ENCODE assay signal across 11 cellular contexts in the genomic region with DNA sequence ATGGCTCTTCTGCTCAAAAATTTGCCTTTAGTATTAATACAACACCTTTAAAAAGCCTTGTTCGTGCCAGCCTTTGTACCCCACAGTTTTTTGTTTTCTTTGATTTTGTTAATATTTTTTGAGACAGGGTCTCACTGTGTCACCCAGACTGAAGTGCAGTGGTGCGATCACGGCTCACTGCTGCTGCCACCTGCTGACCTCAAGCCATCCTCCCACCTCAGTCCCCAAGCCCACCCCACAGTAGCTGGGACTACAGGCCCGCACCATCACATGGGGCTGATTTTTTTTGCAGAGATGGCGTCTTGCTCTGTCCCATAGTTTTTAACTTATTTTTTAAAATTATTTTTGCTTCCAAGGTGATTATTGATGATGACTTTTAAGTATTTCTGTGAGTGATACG.
DNase-seq lines count a peak whose midpoint lies in the region; ATAC-seq, FAIRE-seq and TF ChIP-seq lines count a peak whose summit lies in the region.
"Had no signal": no experiment of that assay in that cellular context is flagged by ENCODE, and none has a peak within 500 bp of the region (broad histone marks: within the 10 kb centered on the region; RNA-seq: fewer than 3 reads in every experiment).

No MANE protein-coding gene starts in this region.

- H3K9me3 Mint-ChIP-seq in HFFc6: no peaks in the 10 kb centered on the region
- H3K9me3 Mint-ChIP-seq: central memory CD8-positive, alpha-beta T cell had no signal

- no peak for FAIRE-seq in D721Med (lab: Jason Lieb, UNC)

- TF ChIP-seq CTCF in D721Med (IDR thresholded peaks at IDR 0.05; ENCODE audit: insufficient read depth, missing control alignments) (peak; percentile 39), HFFc6 (IDR thresholded peaks at IDR 0.05) (peak; percentile 37; the same call in 1 of the 2 replicates), astrocyte of the cerebellum (IDR thresholded peaks at IDR 0.05; ENCODE audit: low read depth, low read length, missing control alignments) (peak; percentile 27), kidney epithelial cell (IDR thresholded peaks at IDR 0.05; ENCODE audit: insufficient read depth, low read length, poor library complexity, severe bottlenecking) (peak; percentile 61)

- no peaks in the 10 kb centered on the region for H3K4me1 Mint-ChIP-seq in HFFc6 (ENCODE audit: low read depth)
- H3K4me1 Mint-ChIP-seq: central memory CD8-positive, alpha-beta T cell had no signal

- H3K27me3 Mint-ChIP-seq in HFFc6 (ENCODE audit: insufficient read depth): no peaks in the 10 kb centered on the region; the same call in 1 of the 2 replicates
- H3K27me3 Mint-ChIP-seq: central memory CD8-positive, alpha-beta T cell had no signal

- H3K4me3 Mint-ChIP-seq in HFFc6: no peak overlapping the region
- H3K4me3 Mint-ChIP-seq: central memory CD8-positive, alpha-beta T cell had no signal

- H3K4me3 ChIP-seq in astrocyte of the cerebellum (ENCODE audit: low read depth, low read length) (no peak overlapping the region), kidney epithelial cell (ENCODE audit: low read depth, low read length) (no peak overlapping the region)
- H3K4me3 ChIP-seq: BLaER1 treated with 17β-estradiol and CSF1 and Interleukin-3, amounts not matched to agents 10 nM and 100 nM; suprapubic skin had no signal

- in situ Hi-C loops in astrocyte of the cerebellum (cut with HindIII; ENCODE audit: low sequenced_read_pairs): no loop called here

- no peaks in the 10 kb centered on the region for H3K36me3 Mint-ChIP-seq in HFFc6 (ENCODE audit: low read depth)

- no peaks in the 10 kb centered on the region for H3K27me3 ChIP-seq in kidney epithelial cell (ENCODE audit: control insufficient read depth, insufficient read depth, low read length)
- H3K27me3 ChIP-seq: suprapubic skin had no signal

- no peak overlapping the region for H3K27ac Mint-ChIP-seq in HFFc6

- H3K36me3 ChIP-seq in kidney epithelial cell (ENCODE audit: control insufficient read depth, insufficient read depth, low read length): no peaks in the 10 kb centered on the region
- H3K36me3 ChIP-seq: BLaER1 treated with 17β-estradiol and CSF1 and Interleukin-3, amounts not matched to agents 10 nM and 100 nM; suprapubic skin had no signal

- intact Hi-C loops in left ventricle myocardium superior (cut with micrococcal nuclease): no loop called here

- no peak for ATAC-seq in GM18498 (IDR thresholded peaks at IDR 0.05; ENCODE audit: unreplicated experiment)
- no peak for ATAC-seq in left ventricle myocardium superior
- ATAC-seq in GM18502 (IDR thresholded peaks at IDR 0.05; ENCODE audit: poor library complexity, unreplicated experiment): no peak
- ATAC-seq in GM21825 (IDR thresholded peaks at IDR 0.05; ENCODE audit: unreplicated experiment): no peak

- no peak for DNase-seq in D721Med (ENCODE audit: insufficient read length, low spot score)
- no peak for DNase-seq in HFFc6
- no peak for DNase-seq in astrocyte of the cerebellum (ENCODE audit: low read depth)
- no peak for DNase-seq in kidney epithelial cell (ENCODE audit: low read depth)
- no peak for DNase-seq in left ventricle myocardium superior
